8 cellular contexts compared by ENCODE assay signal in genomic region chr17:41496803-41497484, GRCh38. TPM values are rescaled to one million over a fixed set of nuclear protein-coding genes. Genes with fewer than 3 reads are reported as not detected.
A peak's percentile ranks its signal among the peaks of the same experiment; 100 is the strongest.
DNase-seq lines count a peak whose midpoint lies in the region; ATAC-seq and TF ChIP-seq lines count a peak whose summit lies in the region.

No MANE protein-coding gene starts in this region.

- H3K27ac ChIP-seq in SK-N-SH (ENCODE audit: low read depth in 2 of 2, low read length in 1 of 2) = no peak overlapping the region
- H3K27ac ChIP-seq in gastrocnemius medialis = no peak overlapping the region

- H3K79me2 ChIP-seq in SK-N-SH (ENCODE audit: insufficient read depth) = no peaks in the 10 kb centered on the region

- CTCF ChIA-PET in SK-N-SH (lab: Yijun Ruan, JAX) = interaction anchor here (0.7 to 8.5 kb wide), 10 partner anchors 9 to 194 kb away, joined by 3 to 67 read pairs (median 3); partner anchors contain the start of gene KRTAP29-1

- H3K9ac ChIP-seq in SK-N-SH = no peak overlapping the region

- intact Hi-C loops in cardiac septum (cut with DNase I) = loop anchor here (10.0 kb wide), 1 partner anchor 172 kb away; no protein-coding TSS in a partner anchor
- intact Hi-C loops in gastrocnemius medialis (cut with DNase I; ENCODE audit: low total_unique reads) = loop anchor here (2.0 kb wide), 1 partner anchor 588 kb away; no protein-coding TSS in a partner anchor

- POLR2A ChIA-PET in SK-N-SH (lab: Yijun Ruan, JAX) = no interaction called here

- no peak overlapping the region for H3K4me2 ChIP-seq in SK-N-SH

- H4K20me1 ChIP-seq in SK-N-SH (ENCODE audit: insufficient read depth) = no peaks in the 10 kb centered on the region

- TF ChIP-seq RAD21 in SK-N-SH (IDR thresholded peaks at IDR 0.05; ENCODE audit: low read length) = peak; percentile 73

- TF ChIP-seq CTCF in AG09309 (IDR thresholded peaks at IDR 0.05; ENCODE audit: control insufficient read depth, insufficient read depth, low read depth, low read length, missing control alignments) (peak; percentile 88), SK-N-SH (IDR thresholded peaks at IDR 0.05) (peak; percentile 74), gastrocnemius medialis (IDR thresholded peaks at IDR 0.05 in 4 of 5, conservative IDR thresholded peaks at IDR 0.05 in 1 of 5) (peak in 4 of 5 experiments; percentile 40 to 57 (median 55))

- DNase-seq in AG09309 (ENCODE audit: low read depth) = peak; percentile 61
- peak; percentile 73 for DNase-seq in Jurkat, Clone E6-1 (ENCODE audit: low read depth, low spot score)
- peak; percentile 82 for DNase-seq in SK-N-SH
- DNase-seq in activated naive CD4-positive, alpha-beta T cell treated with anti-CD3 and anti-CD28 coated beads, Interleukin-2, amount 50 U/mL, for 16 hours = peak; percentile 51
- peak; percentile 90 for DNase-seq in cardiac septum (ENCODE audit: low spot score)
- DNase-seq in gastrocnemius medialis = peak; percentile 22 to 48
- DNase-seq in retina = no peak

- WGBS in SK-N-SH (ENCODE audit: low lambda C conversion rate) = 63% methylated on average over 11 of the region's 12 CpGs

- no peaks in the 10 kb centered on the region for H3K9me3 ChIP-seq in SK-N-SH
- H3K9me3 ChIP-seq in gastrocnemius medialis = no peaks in the 10 kb centered on the region

- H3K4me1 ChIP-seq in SK-N-SH (ENCODE audit: control insufficient read depth in 1 of 2, insufficient read depth in 2 of 2, low read depth in 1 of 2, low read length in 1 of 2) = peaks cover 11 to 23% of the 10 kb centered on the region in 2 experiments; a peak in 3 of 4 replicates
- H3K4me1 ChIP-seq in gastrocnemius medialis = no peaks in the 10 kb centered on the region

- H3K27me3 ChIP-seq in SK-N-SH (ENCODE audit: insufficient read depth) = no peaks in the 10 kb centered on the region
- no peaks in the 10 kb centered on the region for H3K27me3 ChIP-seq in gastrocnemius medialis

- no peak for TF ChIP-seq POLR2A in gastrocnemius medialis (IDR thresholded peaks at IDR 0.05)

- H3K9me2 ChIP-seq in SK-N-SH = no peaks in the 10 kb centered on the region

- H2AFZ ChIP-seq in SK-N-SH (ENCODE audit: low read depth) = peak overlapping the region; percentile 70; the same call in 1 of the 2 replicates

- TF ChIP-seq EP300 in SK-N-SH (IDR thresholded peaks at IDR 0.05; ENCODE audit: borderline replicate concordance in 1 of 2, low read depth in 1 of 2, low read length in 1 of 2) = no peak

- H3K36me3 ChIP-seq in SK-N-SH (replicated peaks in 1 of 2; ENCODE audit: control insufficient read depth in 1 of 2, insufficient read depth in 2 of 2, low read length in 1 of 2) = no peaks in the 10 kb centered on the region
- no peaks in the 10 kb centered on the region for H3K36me3 ChIP-seq in gastrocnemius medialis

- in situ Hi-C loops in gastrocnemius medialis (cut with MboI; ENCODE audit: low sequenced_read_pairs in 4 of 4) = loop anchor here in 1 of 4 donors (25.0 kb wide), 1 partner anchor 585 kb away; no protein-coding TSS in a partner anchor

- no peaks in the 10 kb centered on the region for H3F3A ChIP-seq in SK-N-SH (replicated peaks; ENCODE audit: insufficient read depth)

- peak; percentile 53 for ATAC-seq in GM18520 (IDR thresholded peaks at IDR 0.05; ENCODE audit: unreplicated experiment)
- peak; percentile 36 to 55 for ATAC-seq in gastrocnemius medialis

- H3K4me3 ChIP-seq in AG09309 (ENCODE audit: control insufficient read depth, low read depth, low read length) (no peak overlapping the region), SK-N-SH (ENCODE audit: low read depth in 2 of 2, low read length in 1 of 2) (no peak overlapping the region), gastrocnemius medialis (no peak overlapping the region)
- H3K4me3 ChIP-seq in Jurkat, Clone E6-1 (ENCODE audit: low read length) = no peak overlapping the region

TF ChIP-seq in SK-N-SH, 30 proteins besides CTCF, POLR2A, EP300 and RAD21:
- TF ChIP-seq MXI1 (IDR thresholded peaks at IDR 0.05; ENCODE audit: low read depth, low read length) = no peak
- TF ChIP-seq ELF1 (IDR thresholded peaks at IDR 0.05) = peak; percentile 25; the same call in 1 of the 2 replicates
- TF ChIP-seq, protein P1, sequence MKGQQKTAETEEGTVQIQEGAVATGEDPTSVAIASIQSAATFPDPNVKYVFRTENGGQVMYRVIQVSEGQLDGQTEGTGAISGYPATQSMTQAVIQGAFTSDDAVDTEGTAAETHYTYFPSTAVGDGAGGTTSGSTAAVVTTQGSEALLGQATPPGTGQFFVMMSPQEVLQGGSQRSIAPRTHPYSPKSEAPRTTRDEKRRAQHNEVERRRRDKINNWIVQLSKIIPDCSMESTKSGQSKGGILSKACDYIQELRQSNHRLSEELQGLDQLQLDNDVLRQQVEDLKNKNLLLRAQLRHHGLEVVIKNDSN (IDR thresholded peaks at IDR 0.05; ENCODE audit: borderline replicate concordance, low read depth) = no peak
- TF ChIP-seq SIN3A (IDR thresholded peaks at IDR 0.05; ENCODE audit: borderline replicate concordance, low read depth, low read length) = no peak
- TF ChIP-seq EZH2phosphoT487 (IDR thresholded peaks at IDR 0.05; ENCODE audit: borderline replicate concordance, low read depth) = no peak
- TF ChIP-seq MEF2A (IDR thresholded peaks at IDR 0.05; ENCODE audit: borderline replicate concordance, low read depth) = no peak
- no peak for TF ChIP-seq RXRA (IDR thresholded peaks at IDR 0.05; ENCODE audit: borderline replicate concordance, low read depth)
- TF ChIP-seq GABPA (IDR thresholded peaks at IDR 0.05; ENCODE audit: low read depth) = no peak
- peak; percentile 80 for TF ChIP-seq SMC3 (IDR thresholded peaks at IDR 0.05; ENCODE audit: low read depth, low read length)
- TF ChIP-seq NFIC (IDR thresholded peaks at IDR 0.05; ENCODE audit: borderline replicate concordance) = no peak
- no peak for TF ChIP-seq FOSL2 (IDR thresholded peaks at IDR 0.05; ENCODE audit: borderline replicate concordance, low read depth)
- TF ChIP-seq, protein P2, sequence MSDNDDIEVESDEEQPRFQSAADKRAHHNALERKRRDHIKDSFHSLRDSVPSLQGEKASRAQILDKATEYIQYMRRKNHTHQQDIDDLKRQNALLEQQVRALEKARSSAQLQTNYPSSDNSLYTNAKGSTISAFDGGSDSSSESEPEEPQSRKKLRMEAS (IDR thresholded peaks at IDR 0.05; ENCODE audit: low read depth) = no peak
- no peak for TF ChIP-seq RCOR1 (IDR thresholded peaks at IDR 0.05; ENCODE audit: low read length)

RNA-seq across cellular contexts. Expression of gene KRT36, which starts 7.2 kb away (rescaled TPM):
- not detected for polyA plus RNA-seq in Jurkat, Clone E6-1 (2012; ENCODE audit: insufficient read depth, insufficient read length)
- not detected in 2 replicates for polyA plus RNA-seq in SK-N-SH (2012; rRNA removed)
- not detected in 2 replicates for polyA plus RNA-seq in SK-N-SH (2012; cell fraction: cytosol; rRNA removed)
- polyA plus RNA-seq in SK-N-SH (2012; cell fraction: nucleus; rRNA removed) = not detected in 2 replicates
- total RNA-seq in cardiac septum = not detected
- not detected for total RNA-seq in gastrocnemius medialis

RNA-seq across cellular contexts. Expression of gene KRT13, which starts 8.5 kb away (rescaled TPM):
- not detected for polyA plus RNA-seq in Jurkat, Clone E6-1 (2012; ENCODE audit: insufficient read depth, insufficient read length)
- polyA plus RNA-seq in SK-N-SH (2012; rRNA removed) = 0.39 and 0.67 TPM in 2 replicates
- polyA plus RNA-seq in SK-N-SH (2012; cell fraction: cytosol; rRNA removed) = 0.06 and 0.37 TPM in 2 replicates
- 1.3 TPM in 2 replicates for polyA plus RNA-seq in SK-N-SH (2012; cell fraction: nucleus; rRNA removed)
- total RNA-seq in cardiac septum (not detected), gastrocnemius medialis (not detected)

RNA-seq across cellular contexts. Expression of gene KRT35, which starts 16.0 kb away (rescaled TPM):
- not detected for polyA plus RNA-seq in Jurkat, Clone E6-1 (2012; ENCODE audit: insufficient read depth, insufficient read length)
- not detected in 2 replicates for polyA plus RNA-seq in SK-N-SH (2012; rRNA removed)
- polyA plus RNA-seq in SK-N-SH (2012; cell fraction: cytosol; rRNA removed) = not detected in 2 replicates
- polyA plus RNA-seq in SK-N-SH (2012; cell fraction: nucleus; rRNA removed) = not detected in 2 replicates
- total RNA-seq in cardiac septum (not detected), gastrocnemius medialis (not detected)

RNA-seq across cellular contexts. Expression of gene KRT15, which starts 21.7 kb away (rescaled TPM):
- polyA plus RNA-seq in Jurkat, Clone E6-1 (2012; ENCODE audit: insufficient read depth, insufficient read length) = not detected
- 16.9 and 17.0 TPM in 2 replicates for polyA plus RNA-seq in SK-N-SH (2012; rRNA removed)
- polyA plus RNA-seq in SK-N-SH (2012; cell fraction: cytosol; rRNA removed) = 9.7 and 12.7 TPM in 2 replicates
- polyA plus RNA-seq in SK-N-SH (2012; cell fraction: nucleus; rRNA removed) = 33.8 and 36.0 TPM in 2 replicates
- not detected for total RNA-seq in cardiac septum
- total RNA-seq in gastrocnemius medialis = not detected

RNA-seq across cellular contexts. Expression of gene KRT32, which starts 29.8 kb away (rescaled TPM):
- polyA plus RNA-seq in Jurkat, Clone E6-1 (2012; ENCODE audit: insufficient read depth, insufficient read length) = not detected
- not detected in 2 replicates for polyA plus RNA-seq in SK-N-SH (2012; rRNA removed)
- 0.01 TPM in 1 of 2 replicates, not detected in the other for polyA plus RNA-seq in SK-N-SH (2012; cell fraction: cytosol; rRNA removed)
- polyA plus RNA-seq in SK-N-SH (2012; cell fraction: nucleus; rRNA removed) = not detected in 2 replicates
- total RNA-seq in cardiac septum = 0.27 TPM
- under 1 TPM in 1 of 4 donors, not detected in 3; 0.41 TPM for total RNA-seq in gastrocnemius medialis
